In genomic region chr3:148911597-148911996, GRCh38 we compare ENCODE assay signal across 26 cellular contexts. TPM values are rescaled to one million over a fixed set of nuclear protein-coding genes. Genes with fewer than 3 reads are reported as not detected.
"Had no signal": no experiment of that assay in that cellular context is flagged by ENCODE, and none has a peak within 500 bp of the region (broad histone marks: within the 10 kb centered on the region; RNA-seq: fewer than 3 reads in every experiment).

No MANE protein-coding gene starts in this region.

- H3K9me3 ChIP-seq: left ventricle myocardium inferior, sigmoid colon, testis had no signal

- H3K4me2 ChIP-seq: smooth muscle cell had no signal

- ATAC-seq: activated naive CD4-positive, alpha-beta T cell treated with anti-CD3 and anti-CD28 coated beads, Interleukin-2, amount 50 U/mL, for 72 hours; naive thymus-derived CD8-positive, alpha-beta T cell; stimulated activated naive B cell treated with anti-CD40 and anti-IgM and Interleukin-4, amounts not matched to agents 10 μg/mL and 1 μg/mL and 100 μg/mL, for 72 hours had no signal

- H3K27ac ChIP-seq: left ventricle myocardium inferior, sigmoid colon, testis, WERI-Rb-1 had no signal

- H3K4me3 ChIP-seq: left ventricle myocardium inferior, sigmoid colon, smooth muscle cell, testis had no signal

- H3K4me1 ChIP-seq: left ventricle myocardium inferior, sigmoid colon, testis had no signal

- DNase-seq: activated CD4-positive, alpha-beta T cell treated with anti-CD3 and anti-CD28 coated beads for 1 hour; activated T-cell treated with anti-CD3 and anti-CD28 coated beads, Interleukin-2, amount 50 U/mL, for 1 hour; central memory CD4-positive, alpha-beta T cell; dermis blood vessel endothelial cell; effector CD8-positive, alpha-beta T cell; erythroblast; foreskin melanocyte; hippocampal formation; left ventricle myocardium inferior; naive thymus-derived CD8-positive, alpha-beta T cell; retina; sigmoid colon; stimulated activated CD4-positive, alpha-beta T cell treated with anti-CD3 and anti-CD28 coated beads, Interleukin-15, amount 100 ng/mL, for 24 hours; stimulated activated CD4-positive, alpha-beta T cell treated with anti-CD3 and anti-CD28 coated beads, Interleukin-2, amount 100 ng/mL, for 48 hours; stimulated activated CD8-positive, alpha-beta memory T cell treated with anti-CD3 and anti-CD28 coated beads, Interleukin-4, amount 100 ng/mL, for 48 hours; stimulated activated naive B cell treated with anti-CD40 and anti-IgM and Interleukin-4, amounts not matched to agents 10 μg/mL and 1 μg/mL and 100 μg/mL, for 72 hours; testis; WERI-Rb-1 had no signal

- H3K27me3 ChIP-seq: sigmoid colon, testis had no signal

- H3K36me3 ChIP-seq: left ventricle myocardium inferior, sigmoid colon, WERI-Rb-1 had no signal

- FAIRE-seq: astrocyte, TTC549 had no signal

RNA-seq across cellular contexts. Expression of gene CPA3, which starts 46.5 kb away (rescaled TPM):
- total RNA-seq: astrocyte; lung microvascular endothelial cell; mesothelial cell of epicardium; naive thymus-derived CD8-positive, alpha-beta T cell; osteocyte; progenitor cell of endocrine pancreas; smooth muscle cell had no signal
- polyA plus RNA-seq: naive thymus-derived CD8-positive, alpha-beta T cell; smooth muscle cell had no signal
